ENCODE assay signal across 17 cellular contexts in the genomic region with DNA sequence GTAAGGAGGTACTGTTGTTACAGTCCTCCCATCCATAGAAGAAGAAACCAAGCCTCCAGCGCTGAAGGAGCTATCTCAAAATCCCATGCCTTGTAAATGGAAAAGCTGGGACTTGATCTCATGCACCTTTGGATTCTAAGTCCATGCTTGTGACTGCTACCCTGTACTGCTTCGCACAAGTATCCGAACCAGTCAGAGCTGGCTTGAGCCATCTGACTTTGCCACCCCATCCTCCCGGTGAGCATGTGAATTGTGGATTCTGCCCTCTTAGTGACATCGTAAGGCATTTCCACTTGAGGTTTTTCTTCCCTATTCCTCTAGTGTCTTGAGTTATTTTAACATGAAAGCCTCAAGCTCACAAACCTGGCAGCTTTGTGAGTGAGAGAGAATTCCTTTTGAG. TPM values are rescaled to one million over a fixed set of nuclear protein-coding genes. Genes with fewer than 3 reads are reported as not detected.
"Had no signal": no experiment of that assay in that cellular context is flagged by ENCODE, and none has a peak within 500 bp of the region (broad histone marks: within the 10 kb centered on the region; RNA-seq: fewer than 3 reads in every experiment).

No MANE protein-coding gene starts in this region.

- H3K4me2 ChIP-seq: neural progenitor cell had no signal

- ATAC-seq: stimulated activated naive CD8-positive, alpha-beta T cell treated with anti-CD3 and anti-CD28 coated beads, Interleukin-15, Interleukin-2, amounts not matched to agents 100 U/mL and 50 U/mL, for 24 hours; WTC11 had no signal

- DNase-seq: activated naive CD4-positive, alpha-beta T cell; activated naive CD8-positive, alpha-beta T cell treated with anti-CD3 and anti-CD28 coated beads for 36 hours; activated T-cell treated with anti-CD3 and anti-CD28 coated beads, Interleukin-2, amount 50 U/mL, for 24 hours; foreskin melanocyte; glutamatergic neuron; hypothalamus; naive B cell; retina; stimulated activated CD4-positive, alpha-beta T cell treated with anti-CD3 and anti-CD28 coated beads, Interleukin-4, amount 100 ng/mL, for 4 hours; stimulated activated naive CD8-positive, alpha-beta T cell treated with anti-CD3 and anti-CD28 coated beads, Interleukin-15, Interleukin-2, amounts not matched to agents 100 U/mL and 50 U/mL, for 24 hours; T1000 had no signal

- H3K27me3 ChIP-seq: breast epithelium, neural progenitor cell, upper lobe of left lung had no signal

- H3K27ac ChIP-seq: breast epithelium, epithelial cell of prostate, neural progenitor cell, upper lobe of left lung had no signal

- H3K4me1 ChIP-seq: breast epithelium, neural progenitor cell, upper lobe of left lung had no signal

- H3K9me3 ChIP-seq: breast epithelium, upper lobe of left lung had no signal

- H3K36me3 ChIP-seq: breast epithelium, neural progenitor cell, upper lobe of left lung had no signal

- H3K9ac ChIP-seq: neural progenitor cell had no signal

- H3K4me3 ChIP-seq: neural progenitor cell, upper lobe of left lung had no signal

- H2AFZ ChIP-seq: neural progenitor cell had no signal

RNA-seq across cellular contexts. Expression of a gene that starts 15.3 kb away (rescaled TPM):
- total RNA-seq: activated naive CD8-positive, alpha-beta T cell treated with anti-CD3 and anti-CD28 coated beads for 36 hours; activated T-helper 2 cell treated with anti-CD3 and anti-CD28 coated beads, Interferon-gamma antibody, Interleukin-2, Interleukin-4, amounts not matched to agents 10 μg/mL and 5 μg/mL and 100 μg/mL, durations not matched to agents 14 hours and 24 hours and 36 hours had no signal
